Comparison of ENCODE assay signal across 8 cellular contexts in genomic region chr6:100392423-100392822, GRCh38.
"Had no signal": no experiment of that assay in that cellular context is flagged by ENCODE, and none has a peak within 500 bp of the region (broad histone marks: within the 10 kb centered on the region; RNA-seq: fewer than 3 reads in every experiment).

No MANE protein-coding gene starts in this region.

- H3K9me3 Mint-ChIP-seq: GM23338, H9, HFFc6 had no signal

- H3K4me1 Mint-ChIP-seq: GM23338, H9 had no signal

- DNase-seq: GM23248, GOT3, H7, H9, HCEC 1CT, HFFc6 had no signal

- ATAC-seq: GM23338, HCT116 had no signal

- H3K27ac Mint-ChIP-seq: GM23338, H9, HFFc6 had no signal

- H3K4me3 Mint-ChIP-seq: GM23338, H9, HFFc6 had no signal
